In the genomic region with DNA sequence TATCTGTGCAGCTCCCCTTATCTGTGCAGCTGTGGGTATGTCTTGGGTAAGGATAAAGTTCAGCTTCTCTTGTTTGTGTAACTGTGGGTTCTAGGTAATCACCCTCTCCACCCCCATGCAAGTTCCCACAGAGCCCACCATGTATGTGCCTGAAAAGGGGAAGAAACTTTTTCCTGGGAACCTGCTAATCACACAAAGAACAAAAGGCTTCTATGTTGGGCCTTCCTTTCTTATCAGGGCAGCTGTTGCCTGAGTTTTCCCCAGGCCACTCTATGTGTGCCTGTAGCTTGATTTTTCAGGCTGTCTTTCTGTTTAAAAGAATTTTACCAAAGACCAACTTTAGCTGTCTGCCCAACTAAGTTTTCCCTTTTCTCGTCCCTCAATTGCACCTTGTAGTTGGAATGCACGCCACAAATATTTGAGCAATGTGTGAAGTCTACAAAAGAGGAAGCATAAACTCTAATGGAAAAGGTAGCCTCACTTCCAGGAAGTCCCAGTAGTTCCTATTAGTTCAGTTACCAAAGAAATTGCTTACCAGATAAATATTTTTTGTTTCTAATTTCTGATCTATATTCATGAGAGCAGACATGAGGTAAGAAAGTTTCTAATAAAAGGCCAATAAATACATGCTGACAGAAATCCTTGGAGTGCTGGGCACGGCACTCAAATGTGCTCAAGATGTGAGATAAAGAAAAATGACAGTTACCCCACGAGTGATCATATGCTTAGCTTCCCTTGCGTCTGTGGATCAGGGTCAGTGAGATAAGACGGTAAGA, we compare ENCODE assay signal across 9 cellular contexts. TPM values are rescaled to one million over a fixed set of nuclear protein-coding genes. Genes with fewer than 3 reads are reported as not detected.
DNase-seq lines count a peak whose midpoint lies in the region; ATAC-seq and TF ChIP-seq lines count a peak whose summit lies in the region.
"Had no signal": no experiment of that assay in that cellular context is flagged by ENCODE, and none has a peak within 500 bp of the region (broad histone marks: within the 10 kb centered on the region; RNA-seq: fewer than 3 reads in every experiment).

No MANE protein-coding gene starts in this region.

- H3K27ac ChIP-seq in right atrium auricular region (peak overlapping the region; percentile 14 to 29), left lung (peak overlapping the region; percentile 28 to 97)

- CTCF ChIA-PET in activated CD4-positive, alpha-beta memory T cell treated with anti-CD3 and anti-CD28 coated beads, Interleukin-2, amount 10 ng/mL, durations not matched to agents 7 days and 5 days (lab: Charles Lee) = interaction anchor here (1.0 to 1.4 kb wide), 5 partner anchors 9 to 173 kb away, joined by 3 to 14 read pairs (median 3); no protein-coding TSS in a partner anchor

- H3K27ac Mint-ChIP-seq in activated CD4-positive, alpha-beta memory T cell treated with anti-CD3 and anti-CD28 coated beads, Interleukin-2, amount 10 ng/mL, durations not matched to agents 7 days and 5 days = peak overlapping the region; percentile 67

- H3K4me1 Mint-ChIP-seq in activated CD4-positive, alpha-beta memory T cell treated with anti-CD3 and anti-CD28 coated beads, Interleukin-2, amount 10 ng/mL, durations not matched to agents 7 days and 5 days = peaks cover 56% of the 10 kb centered on the region

- H3K4me1 ChIP-seq in right atrium auricular region (peaks cover 0 to 32% of the 10 kb centered on the region in 2 donors), left lung (peaks cover 10 to 57% of the 10 kb centered on the region in 2 donors)

- POLR2A ChIA-PET in activated CD4-positive, alpha-beta memory T cell treated with anti-CD3 and anti-CD28 coated beads, Interleukin-2, amount 10 ng/mL, durations not matched to agents 7 days and 5 days (lab: Charles Lee) = interaction anchor here (2.4 to 4.9 kb wide), 2 partner anchors 10 to 44 kb away, joined by 73 to 75 read pairs; partner anchors contain the start of gene GPR65

- H3K9me3 Mint-ChIP-seq in activated CD4-positive, alpha-beta memory T cell treated with anti-CD3 and anti-CD28 coated beads, Interleukin-2, amount 10 ng/mL, durations not matched to agents 7 days and 5 days = no peaks in the 10 kb centered on the region

- no peak overlapping the region for H3K4me3 Mint-ChIP-seq in activated CD4-positive, alpha-beta memory T cell treated with anti-CD3 and anti-CD28 coated beads, Interleukin-2, amount 10 ng/mL, durations not matched to agents 7 days and 5 days

- no peak for TF ChIP-seq CTCF in right atrium auricular region (IDR thresholded peaks at IDR 0.05)
- TF ChIP-seq CTCF in left lung (IDR thresholded peaks at IDR 0.05) = no peak
- TF ChIP-seq CTCF in GM20000 (IDR thresholded peaks at IDR 0.05; ENCODE audit: extremely low read depth, missing control alignments) = no peak

- H3K27me3 Mint-ChIP-seq in activated CD4-positive, alpha-beta memory T cell treated with anti-CD3 and anti-CD28 coated beads, Interleukin-2, amount 10 ng/mL, durations not matched to agents 7 days and 5 days = no peaks in the 10 kb centered on the region

- H3K36me3 ChIP-seq in right atrium auricular region (no peaks in the 10 kb centered on the region), left lung (no peaks in the 10 kb centered on the region)

- H3K9me3 ChIP-seq in right atrium auricular region (no peaks in the 10 kb centered on the region), left lung (no peaks in the 10 kb centered on the region)

- intact Hi-C loops in left ventricle myocardium superior (cut with micrococcal nuclease) (no loop called here), left lung (cut with DNase I) (no loop called here)

- no peak for DNase-seq in right atrium auricular region (ENCODE audit: low spot score)
- DNase-seq in left ventricle myocardium superior = no peak
- DNase-seq in activated CD4-positive, alpha-beta memory T cell treated with anti-CD3 and anti-CD28 coated beads, Interleukin-2, amount 10 ng/mL, durations not matched to agents 7 days and 5 days = no peak
- no peak for DNase-seq in left lung
- no peak for DNase-seq in GM20000 (ENCODE audit: low spot score)
- DNase-seq in effector CD4-positive, alpha-beta T cell = no peak
- no peak for DNase-seq in NCI-H187 (lab: John Stamatoyannopoulos, UW)
- no peak for DNase-seq in NCI-H82 (lab: John Stamatoyannopoulos, UW)
- DNase-seq: NCI-H526 treated with DMSO at 0.1 percent for 48 hours had no signal

- H3K36me3 Mint-ChIP-seq in activated CD4-positive, alpha-beta memory T cell treated with anti-CD3 and anti-CD28 coated beads, Interleukin-2, amount 10 ng/mL, durations not matched to agents 7 days and 5 days (ENCODE audit: low read depth) = peaks cover 3% of the 10 kb centered on the region

- ATAC-seq in left ventricle myocardium superior (no peak), left lung (no peak)

- no peaks in the 10 kb centered on the region for H3K27me3 ChIP-seq in right atrium auricular region
- no peaks in the 10 kb centered on the region for H3K27me3 ChIP-seq in left lung

- H3K4me3 ChIP-seq in right atrium auricular region = no peak overlapping the region
- no peak overlapping the region for H3K4me3 ChIP-seq in left lung

RNA-seq across cellular contexts. Expression of gene GALC, which starts 2.7 kb away (rescaled TPM):
- total RNA-seq in right atrium auricular region = 10 to 100 TPM; 20.8 to 21.8 TPM
- total RNA-seq in left ventricle myocardium superior = 15.2 TPM
- 10 to 100 TPM; 24.3 to 27.6 TPM for total RNA-seq in activated CD4-positive, alpha-beta memory T cell treated with anti-CD3 and anti-CD28 coated beads, Interleukin-2, amount 10 ng/mL, durations not matched to agents 7 days and 5 days
- total RNA-seq in left lung = 10 to 100 TPM; 31.0 to 48.3 TPM

RNA-seq across cellular contexts. Expression of gene GPR65, which starts 9.2 kb away (rescaled TPM):
- total RNA-seq in right atrium auricular region (1 to 10 TPM in 1 of 2 donors, under 1 TPM in 1; 0.26 to 1.3 TPM), left ventricle myocardium superior (0.42 TPM), left lung (10 to 100 TPM in 1 of 2 donors, 1 to 10 TPM in 1; 3.1 to 11.1 TPM)
- 10 to 100 TPM; 22.9 to 23.7 TPM for total RNA-seq in activated CD4-positive, alpha-beta memory T cell treated with anti-CD3 and anti-CD28 coated beads, Interleukin-2, amount 10 ng/mL, durations not matched to agents 7 days and 5 days
